In genomic region chr2:59249441-59250330, GRCh38 we compare ENCODE assay signal across 15 cellular contexts.
DNase-seq lines count a peak whose midpoint lies in the region; ATAC-seq and TF ChIP-seq lines count a peak whose summit lies in the region.
"Had no signal": no experiment of that assay in that cellular context is flagged by ENCODE, and none has a peak within 500 bp of the region (broad histone marks: within the 10 kb centered on the region; RNA-seq: fewer than 3 reads in every experiment).

No MANE protein-coding gene starts in this region.

- no peak for ATAC-seq in HG02623 (IDR thresholded peaks at IDR 0.05; ENCODE audit: unreplicated experiment)
- ATAC-seq: K562 had no signal

- peak overlapping the region; percentile 0 for H3K4me3 ChIP-seq in astrocyte of the spinal cord (ENCODE audit: low read depth, low read length)
- H3K4me3 ChIP-seq in mesodermal cell (ENCODE audit: extremely low read depth, insufficient read depth, low read length, poor library complexity, severe bottlenecking): no peak overlapping the region
- H3K4me3 ChIP-seq: K562 had no signal

- peak; percentile 18 for DNase-seq in COLO668 (lab: John Stamatoyannopoulos, UW; ENCODE audit: unreplicated experiment)
- peak; percentile 31 to 47 for DNase-seq in NCI-H187 (lab: John Stamatoyannopoulos, UW)
- DNase-seq in astrocyte of the spinal cord (ENCODE audit: low read depth, low spot score): peak; percentile 1
- DNase-seq in stimulated activated CD4-positive, alpha-beta T cell treated with anti-CD3 and anti-CD28 coated beads, Interleukin-4, amount 100 ng/mL, for 4 hours: no peak
- DNase-seq in occipital lobe (lab: John Stamatoyannopoulos, UW): no peak
- DNase-seq in stimulated activated CD4-positive, alpha-beta T cell treated with anti-CD3 and anti-CD28 coated beads, Interleukin-2, amount 100 ng/mL, for 24 hours: no peak
- DNase-seq: activated CD4-positive, alpha-beta T cell treated with anti-CD3 and anti-CD28 coated beads, Interleukin-2, amount 50 U/mL, for 48 hours; activated naive CD4-positive, alpha-beta T cell treated with Interleukin-2 at 50 U/mL for 16 hours; HFFc6; NCI-H226; stimulated activated CD4-positive, alpha-beta T cell treated with anti-CD3 and anti-CD28 coated beads, Interleukin-2, amount 100 ng/mL, for 48 hours; stimulated activated naive CD4-positive, alpha-beta T cell had no signal

- H3K27ac ChIP-seq in mesodermal cell (ENCODE audit: low read depth, low read length, severe bottlenecking): peak overlapping the region; percentile 26

- TF ChIP-seq CTCF in astrocyte of the spinal cord (IDR thresholded peaks at IDR 0.05; ENCODE audit: low read depth, low read length): no peak

- H3K9me3 ChIP-seq in mesodermal cell (ENCODE audit: control insufficient read depth, low read length): no peaks in the 10 kb centered on the region

- H3K36me3 ChIP-seq in mesodermal cell (ENCODE audit: control insufficient read depth, insufficient read depth, low read length): no peaks in the 10 kb centered on the region

- in situ Hi-C loops in astrocyte of the spinal cord (cut with HindIII; ENCODE audit: low sequenced_read_pairs): no loop called here

- peaks cover 11% of the 10 kb centered on the region for H3K4me1 ChIP-seq in mesodermal cell (ENCODE audit: control insufficient read depth, insufficient read depth, low read length, poor library complexity, severe bottlenecking)

- WGBS in mesodermal cell (ENCODE audit: insufficient coverage in 2 of 2), 2 experiments: 87 to 90% methylated on average over 13 to 14 of the region's 23 CpGs

Comparison
In these comparisons a context has a peak if more than half of its experiments do, and no peak if none do; other contexts are left out.
1. DNase-seq: peak in COLO668 (single experiment), NCI-H187 (2 of 2) and astrocyte of the spinal cord (single experiment); none in stimulated activated CD4-positive, alpha-beta T cell treated with anti-CD3 and anti-CD28 coated beads, Interleukin-4, amount 100 ng/mL, for 4 hours (0 of 2), occipital lobe (single experiment) and stimulated activated CD4-positive, alpha-beta T cell treated with anti-CD3 and anti-CD28 coated beads, Interleukin-2, amount 100 ng/mL, for 24 hours (0 of 2).